In genomic region chr12:3170423-3171194, GRCh38 we compare ENCODE assay signal across 13 cellular contexts.
DNase-seq lines count a peak whose midpoint lies in the region; FAIRE-seq and TF ChIP-seq lines count a peak whose summit lies in the region.
"Had no signal": no experiment of that assay in that cellular context is flagged by ENCODE, and none has a peak within 500 bp of the region (broad histone marks: within the 10 kb centered on the region; RNA-seq: fewer than 3 reads in every experiment).

No MANE protein-coding gene starts in this region.

- peaks cover 51% of the 10 kb centered on the region for H3K4me1 Mint-ChIP-seq in astrocyte (ENCODE audit: low read depth, unreplicated experiment)
- H3K4me1 Mint-ChIP-seq: B cell had no signal

- no peak for TF ChIP-seq CTCF in astrocyte (IDR thresholded peaks at IDR 0.05; ENCODE audit: insufficient read depth, low read depth, low read length)

- peak overlapping the region; percentile 80 for H3K4me2 ChIP-seq in astrocyte (ENCODE audit: low read length)

- no peak overlapping the region for H3K4me3 ChIP-seq in astrocyte (ENCODE audit: insufficient read depth, low read depth, low read length)
- H3K4me3 ChIP-seq: tibial nerve had no signal

- H3K9me3 ChIP-seq in astrocyte (ENCODE audit: insufficient read depth, low read depth, low read length): no peaks in the 10 kb centered on the region
- H3K9me3 ChIP-seq: tibial nerve had no signal

- H3K36me3 Mint-ChIP-seq in astrocyte (ENCODE audit: low read depth, unreplicated experiment): no peaks in the 10 kb centered on the region

- H3K4me1 ChIP-seq in astrocyte (ENCODE audit: insufficient read depth, low read length): peaks cover 46% of the 10 kb centered on the region

- no peaks in the 10 kb centered on the region for H3K27me3 Mint-ChIP-seq in astrocyte (ENCODE audit: low read depth, unreplicated experiment)

- H3K27ac Mint-ChIP-seq in astrocyte (ENCODE audit: unreplicated experiment): peak overlapping the region; percentile 97
- H3K27ac Mint-ChIP-seq: B cell had no signal

- H3K36me3 ChIP-seq in astrocyte (ENCODE audit: insufficient read depth, low read length): no peaks in the 10 kb centered on the region
- H3K36me3 ChIP-seq: tibial nerve had no signal

- no peaks in the 10 kb centered on the region for H3K9me3 Mint-ChIP-seq in astrocyte (ENCODE audit: unreplicated experiment)

- no peak overlapping the region for H2AFZ ChIP-seq in astrocyte (ENCODE audit: low read depth, low read length)

- peaks cover 18% of the 10 kb centered on the region for H3K79me2 ChIP-seq in astrocyte (ENCODE audit: insufficient read depth, low read length)

- peak; percentile 96 for FAIRE-seq in astrocyte (lab: Jason Lieb, UNC)

- peak overlapping the region; percentile 94 for H3K27ac ChIP-seq in astrocyte (ENCODE audit: low read depth, low read length)
- H3K27ac ChIP-seq: tibial nerve had no signal

- H4K20me1 ChIP-seq in astrocyte (ENCODE audit: insufficient read depth, low read length): peaks cover 10% of the 10 kb centered on the region

- no peaks in the 10 kb centered on the region for H3K27me3 ChIP-seq in astrocyte (ENCODE audit: insufficient read depth, low read length)
- H3K27me3 ChIP-seq: tibial nerve had no signal

- peak overlapping the region; percentile 2 for H3K4me3 Mint-ChIP-seq in astrocyte (ENCODE audit: unreplicated experiment)
- H3K4me3 Mint-ChIP-seq: B cell had no signal

- H3K9ac ChIP-seq in astrocyte (ENCODE audit: low read length): peak overlapping the region; percentile 83

- peak; percentile 79 for DNase-seq in A172 (ENCODE audit: low spot score)
- peak; percentile 91 for DNase-seq in HPDE6-E6E7 (ENCODE audit: extremely low spot score)
- DNase-seq in astrocyte (ENCODE audit: low read depth): peak; percentile 95
- peak; percentile 95 for DNase-seq in iris pigment epithelial cell (ENCODE audit: low read depth)
- no peak for DNase-seq in NCI-H1092 (lab: John Stamatoyannopoulos, UW)
- no peak for DNase-seq in midbrain (lab: John Stamatoyannopoulos, UW)
- DNase-seq in OCI-M1 (lab: John Stamatoyannopoulos, UW): no peak
- DNase-seq in germinal center (ENCODE audit: low spot score): no peak
- DNase-seq: activated CD4-positive, alpha-beta T cell treated with anti-CD3 and anti-CD28 coated beads, Interleukin-2, amount 50 U/mL, for 48 hours; NCI-H1930; stimulated activated CD4-positive, alpha-beta T cell treated with anti-CD3 and anti-CD28 coated beads, Interleukin-4, amount 100 ng/mL, for 1 hour had no signal

Comparison
In these comparisons a context has a peak if more than half of its experiments do, and no peak if none do; other contexts are left out.
1. DNase-seq: peak in A172 (single experiment), HPDE6-E6E7 (single experiment), astrocyte (single experiment) and iris pigment epithelial cell (single experiment); none in NCI-H1092 (single experiment), midbrain (single experiment), OCI-M1 (single experiment) and germinal center (single experiment).